9 cellular contexts compared by ENCODE assay signal in genomic region chr15:84992157-84992940, GRCh38. TPM values are rescaled to one million over a fixed set of nuclear protein-coding genes. Genes with fewer than 3 reads are reported as not detected.
A peak's percentile ranks its signal among the peaks of the same experiment; 100 is the strongest.
DNase-seq lines count a peak whose midpoint lies in the region; ATAC-seq and TF ChIP-seq lines count a peak whose summit lies in the region.
"Had no signal": no experiment of that assay in that cellular context is flagged by ENCODE, and none has a peak within 500 bp of the region (broad histone marks: within the 10 kb centered on the region; RNA-seq: fewer than 3 reads in every experiment).

No MANE protein-coding gene starts in this region.

- no peaks in the 10 kb centered on the region for H3K27me3 Mint-ChIP-seq in effector memory CD8-positive, alpha-beta T cell

- peaks cover 41% of the 10 kb centered on the region for H3K4me1 ChIP-seq in vagina

- TF ChIP-seq CTCF in vagina (IDR thresholded peaks at IDR 0.05): no peak

- no peaks in the 10 kb centered on the region for H3K27me3 ChIP-seq in vagina

- intact Hi-C loops in vagina (cut with DNase I): no loop called here

- ATAC-seq in GM18868 (IDR thresholded peaks at IDR 0.05; ENCODE audit: unreplicated experiment) (peak; percentile 48), SK-N-SH treated with all-trans-retinoic acid at 6 μM for 48 hours (peak; percentile 95)
- ATAC-seq in effector memory CD8-positive, alpha-beta T cell (replicated peaks): peak; percentile 64

- no peak overlapping the region for H3K27ac ChIP-seq in vagina

- no peak for DNase-seq in effector memory CD8-positive, alpha-beta T cell
- peak; percentile 28 to 35 for DNase-seq in stimulated activated CD4-positive, alpha-beta T cell treated with anti-CD3 and anti-CD28 coated beads, Interleukin-15, amount 100 ng/mL, for 48 hours (ENCODE audit: low read depth in 2 of 2)
- DNase-seq in NCI-H748 treated with DMSO at 0.1 percent for 48 hours (lab: John Stamatoyannopoulos, UW) (no peak), NCI-H510A (lab: John Stamatoyannopoulos, UW) (no peak), vagina (ENCODE audit: extremely low spot score in 2 of 2) (no peak), globus pallidus (ENCODE audit: low spot score) (no peak)

- no peaks in the 10 kb centered on the region for H3K36me3 ChIP-seq in vagina

- H3K36me3 Mint-ChIP-seq in effector memory CD8-positive, alpha-beta T cell (ENCODE audit: insufficient read depth): peaks cover 10% of the 10 kb centered on the region

- H3K4me3 Mint-ChIP-seq in effector memory CD8-positive, alpha-beta T cell: no peak overlapping the region
- H3K4me3 Mint-ChIP-seq: neural crest cell had no signal

- no peaks in the 10 kb centered on the region for H3K9me3 Mint-ChIP-seq in effector memory CD8-positive, alpha-beta T cell
- H3K9me3 Mint-ChIP-seq: neural crest cell had no signal

- H3K4me1 Mint-ChIP-seq in effector memory CD8-positive, alpha-beta T cell (ENCODE audit: low read depth in 2 of 2): peaks cover 22 to 33% of the 10 kb centered on the region in 2 donors
- H3K4me1 Mint-ChIP-seq: neural crest cell had no signal

- no peaks in the 10 kb centered on the region for H3K9me3 ChIP-seq in vagina

- TF ChIP-seq POLR2A in vagina (IDR thresholded peaks at IDR 0.05): no peak

- H3K4me3 ChIP-seq in vagina: no peak overlapping the region

- peak overlapping the region in 1 of 2 donors; percentile 7 for H3K27ac Mint-ChIP-seq in effector memory CD8-positive, alpha-beta T cell

TF ChIP-seq in SK-N-SH treated with all-trans-retinoic acid at 6 μM for 48 hours, 23 proteins besides CTCF, POLR2A, EP300 and RAD21:
- TF ChIP-seq ZNF8 (CRISPR knock-in tag; IDR thresholded peaks at IDR 0.05): no peak
- TF ChIP-seq BACH2 (CRISPR knock-in tag; IDR thresholded peaks at IDR 0.05; ENCODE audit: borderline replicate concordance): no peak
- no peak for TF ChIP-seq ISL1 (CRISPR knock-in tag; IDR thresholded peaks at IDR 0.05)
- no peak for TF ChIP-seq TSHZ2 (CRISPR knock-in tag; IDR thresholded peaks at IDR 0.05)
- no peak for TF ChIP-seq ZNF70 (CRISPR knock-in tag; IDR thresholded peaks at IDR 0.05)
- no peak for TF ChIP-seq POU6F1 (CRISPR knock-in tag; IDR thresholded peaks at IDR 0.05; ENCODE audit: borderline replicate concordance, low read depth)
- TF ChIP-seq TCF4 (CRISPR knock-in tag; IDR thresholded peaks at IDR 0.05; ENCODE audit: borderline replicate concordance): no peak

RNA-seq across cellular contexts. Expression of gene PDE8A, which starts 10.7 kb away (rescaled TPM):
- 33.9 TPM for total RNA-seq in vagina

Comparison
In these comparisons a context has a peak if more than half of its experiments do, and no peak if none do; other contexts are left out.
1. DNase-seq: peak in stimulated activated CD4-positive, alpha-beta T cell treated with anti-CD3 and anti-CD28 coated beads, Interleukin-15, amount 100 ng/mL, for 48 hours (2 of 2); none in effector memory CD8-positive, alpha-beta T cell (0 of 3), NCI-H748 treated with DMSO at 0.1 percent for 48 hours (single experiment), NCI-H510A (single experiment), vagina (0 of 2) and globus pallidus (single experiment).
2. Peak in every context shown above with its lines, with median percentiles within 50 percentile points of each other: ATAC-seq.